ENCODE assay signal across 23 cellular contexts in genomic region chr11:10050561-10050960, GRCh38.
DNase-seq lines count a peak whose midpoint lies in the region; FAIRE-seq and TF ChIP-seq lines count a peak whose summit lies in the region.
"Had no signal": no experiment of that assay in that cellular context is flagged by ENCODE, and none has a peak within 500 bp of the region (broad histone marks: within the 10 kb centered on the region; RNA-seq: fewer than 3 reads in every experiment).

No MANE protein-coding gene starts in this region.

- H3K27ac ChIP-seq in HEK293 (ENCODE audit: extremely low read depth, low read depth, low read length) (no peak overlapping the region), epithelial cell of prostate (peak overlapping the region; percentile 50)
- H3K27ac ChIP-seq: heart right ventricle, ovary, sigmoid colon, vagina had no signal

- H3K4me1 ChIP-seq in HEK293 (ENCODE audit: control insufficient read depth, insufficient read depth, low read length), result no peaks in the 10 kb centered on the region
- H3K4me1 ChIP-seq: vagina had no signal

- POLR2A ChIA-PET in HEK293 (lab: Yijun Ruan, JAX), result no interaction called here

- H3K27ac Mint-ChIP-seq in nephron progenitor cell, result no peak overlapping the region
- H3K27ac Mint-ChIP-seq: activated naive CD8-positive, alpha-beta T cell; B cell; brain; naive thymus-derived CD4-positive, alpha-beta T cell; T-helper 2 cell treated with Interferon-gamma antibody and Interleukin-4, amounts not matched to agents 5 μg/mL and 100 μg/mL, for 36 hours had no signal

- FAIRE-seq in urothelium cell line (lab: Jason Lieb, UNC), result peak; percentile 40

- H3K4me1 Mint-ChIP-seq in nephron progenitor cell, result no peaks in the 10 kb centered on the region
- H3K4me1 Mint-ChIP-seq: brain; naive thymus-derived CD4-positive, alpha-beta T cell had no signal

- no peak for TF ChIP-seq CTCF in HEK293 (tag by site-specific recombination; IDR thresholded peaks at IDR 0.05)
- no peak for TF ChIP-seq CTCF in nephron progenitor cell (IDR thresholded peaks at IDR 0.05)

- peaks cover 4% of the 10 kb centered on the region for H3K36me3 Mint-ChIP-seq in nephron progenitor cell (ENCODE audit: low read depth)

- no peak overlapping the region for H3K4me3 ChIP-seq in HEK293 (ENCODE audit: low read depth, low read length)
- H3K4me3 ChIP-seq: heart right ventricle, MG63, ovary, sigmoid colon, vagina had no signal

- CTCF ChIA-PET in HEK293 (lab: Yijun Ruan, JAX), result interaction anchor here (1.3 kb wide), 1 partner anchor 78 kb away, joined by 3 read pairs; no protein-coding TSS in a partner anchor

- no peak overlapping the region for H3K4me3 Mint-ChIP-seq in nephron progenitor cell
- H3K4me3 Mint-ChIP-seq: activated naive CD8-positive, alpha-beta T cell; B cell; brain; naive thymus-derived CD4-positive, alpha-beta T cell; T-helper 2 cell treated with Interferon-gamma antibody and Interleukin-4, amounts not matched to agents 5 μg/mL and 100 μg/mL, for 36 hours had no signal

- H3K9me3 Mint-ChIP-seq in nephron progenitor cell, result peaks cover 18% of the 10 kb centered on the region

- no peaks in the 10 kb centered on the region for H3K27me3 Mint-ChIP-seq in nephron progenitor cell (ENCODE audit: low read depth, poor library complexity)
- H3K27me3 Mint-ChIP-seq: activated naive CD8-positive, alpha-beta T cell; B cell; brain; naive thymus-derived CD4-positive, alpha-beta T cell had no signal

- H3K9me3 ChIP-seq in HEK293 (ENCODE audit: control insufficient read depth, insufficient read depth, low read depth, low read length), result no peaks in the 10 kb centered on the region
- H3K9me3 ChIP-seq: ovary, sigmoid colon, vagina had no signal

- no peaks in the 10 kb centered on the region for H3K36me3 ChIP-seq in HEK293 (ENCODE audit: control insufficient read depth in 2 of 2, insufficient read depth in 1 of 2, low read length in 2 of 2)
- H3K36me3 ChIP-seq: heart right ventricle, MG63, ovary, sigmoid colon, vagina had no signal

- DNase-seq in RPMI7951 (ENCODE audit: low read depth), result peak; percentile 49
- DNase-seq in epithelial cell of prostate (ENCODE audit: low read depth, low spot score), result peak; percentile 65
- DNase-seq in urothelium cell line (ENCODE audit: low spot score), result no peak
- DNase-seq in nephron progenitor cell, result no peak
- DNase-seq in stimulated activated naive CD4-positive, alpha-beta T cell treated with Interleukin-2 at 50 U/mL for 16 hours (lab: John Stamatoyannopoulos, UW), result no peak
- DNase-seq in medulla oblongata (ENCODE audit: extremely low spot score), result no peak
- DNase-seq: activated CD4-positive, CD25-positive, alpha-beta regulatory T cell; activated T-cell treated with anti-CD3 and anti-CD28 coated beads, Interleukin-2, amount 50 U/mL, for 48 hours; Calu3; heart right ventricle; MG63; naive thymus-derived CD4-positive, alpha-beta T cell; NCI-H1694 treated with DMSO at 0.1 percent for 48 hours; ovary; sigmoid colon; stimulated activated CD4-positive, alpha-beta T cell treated with anti-CD3 and anti-CD28 coated beads, Interleukin-4, amount 100 ng/mL, for 4 hours; substantia nigra had no signal

TF ChIP-seq in HEK293, 187 proteins besides CTCF, POLR2A, EP300 and RAD21:
- TF ChIP-seq ZNF223 (tag by site-specific recombination; IDR thresholded peaks at IDR 0.05) (no peak), REST (tag by site-specific recombination; IDR thresholded peaks at IDR 0.05) (no peak), ZNF529 (tag by site-specific recombination; IDR thresholded peaks at IDR 0.05; ENCODE audit: insufficient replicate concordance) (no peak), OSR2 (tag by site-specific recombination; IDR thresholded peaks at IDR 0.05) (peak; percentile 35; the same call in 1 of the 2 replicates), SCRT1 (tag by site-specific recombination; IDR thresholded peaks at IDR 0.05; ENCODE audit: borderline replicate concordance) (no peak)

Comparison
In these comparisons a context has a peak if more than half of its experiments do, and no peak if none do; other contexts are left out.
1. DNase-seq: peak in RPMI7951 (single experiment) and epithelial cell of prostate (single experiment); none in urothelium cell line (single experiment), nephron progenitor cell (single experiment), stimulated activated naive CD4-positive, alpha-beta T cell treated with Interleukin-2 at 50 U/mL for 16 hours (single experiment) and medulla oblongata (single experiment).